ENCODE assay signal across 8 cellular contexts in genomic region chr11:125263268-125263790, GRCh38.
A peak's percentile ranks its signal among the peaks of the same experiment; 100 is the strongest.
DNase-seq lines count a peak whose midpoint lies in the region; ATAC-seq lines count a peak whose summit lies in the region.

No MANE protein-coding gene starts in this region.

- DNase-seq in GM04503 (ENCODE audit: low read depth) (peak; percentile 87), hepatic stellate cell (ENCODE audit: low spot score) (peak; percentile 97), pulmonary artery endothelial cell (ENCODE audit: low read depth, low spot score) (peak; percentile 10), HK-2 (ENCODE audit: unreplicated experiment) (no peak)
- DNase-seq in activated T-cell treated with anti-CD3 and anti-CD28 coated beads, Interleukin-2, amount 50 U/mL, for 48 hours = no peak

- ATAC-seq in HG02973 (IDR thresholded peaks at IDR 0.05; ENCODE audit: unreplicated experiment) = no peak
- ATAC-seq in GM19452 (IDR thresholded peaks at IDR 0.05; ENCODE audit: unreplicated experiment) = no peak

- H3K27ac ChIP-seq in angular gyrus (ENCODE audit: low read depth, low read length) = peak overlapping the region; percentile 67

Comparison
In these comparisons a context has a peak if more than half of its experiments do, and no peak if none do; other contexts are left out.
1. DNase-seq: peak in GM04503 (single experiment), hepatic stellate cell (single experiment) and pulmonary artery endothelial cell (single experiment); none in activated T-cell treated with anti-CD3 and anti-CD28 coated beads, Interleukin-2, amount 50 U/mL, for 48 hours (0 of 2) and HK-2 (single experiment).